Comparison of ENCODE assay signal across 8 cellular contexts in the genomic region with DNA sequence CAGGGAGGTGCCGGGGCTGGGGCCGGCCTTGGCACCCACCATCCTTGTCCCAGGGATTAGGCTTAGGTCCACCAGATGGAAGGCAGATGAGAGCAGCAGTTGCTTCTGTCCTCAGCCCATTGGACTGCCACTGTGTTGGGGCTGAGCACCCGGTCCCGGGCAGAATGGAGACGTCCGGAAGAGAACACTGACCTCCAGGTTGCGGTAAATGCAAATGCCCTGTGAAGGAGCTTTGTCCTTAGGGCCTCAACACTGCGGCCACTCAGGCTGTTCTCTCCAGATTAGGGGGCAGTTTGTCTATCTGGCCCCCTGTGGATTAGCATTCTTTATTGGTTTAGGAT. TPM values are rescaled to one million over a fixed set of nuclear protein-coding genes. Genes with fewer than 3 reads are reported as not detected.
DNase-seq lines count a peak whose midpoint lies in the region; ATAC-seq and TF ChIP-seq lines count a peak whose summit lies in the region.

A gene (minus strand): TSS at position 276 of the 341 bp plus-strand sequence. CDS start 234 bp downstream, at position 42.

- TF ChIP-seq POLR2A in breast epithelium (IDR thresholded peaks at IDR 0.05) (no peak), upper lobe of left lung (IDR thresholded peaks at IDR 0.05) (no peak)

- H3K4me1 Mint-ChIP-seq in activated T-cell treated with anti-CD3 and anti-CD28 coated beads, Interleukin-2, amount 50 U/mL, for 24 hours (ENCODE audit: low read depth) = peaks cover 50% of the 10 kb centered on the region

- ATAC-seq in lower lobe of right lung (peak; percentile 2 to 5), upper lobe of left lung (ENCODE audit: low FRiP score in 2 of 2) (peak in 1 of 2 donors; percentile 2), GM21723 (IDR thresholded peaks at IDR 0.05; ENCODE audit: unreplicated experiment) (no peak)

- H3K9me3 ChIP-seq in breast epithelium (no peaks in the 10 kb centered on the region), lower lobe of right lung (no peaks in the 10 kb centered on the region), upper lobe of left lung (no peaks in the 10 kb centered on the region)

- intact Hi-C loops in breast epithelium (cut with DNase I; ENCODE audit: low total_unique reads) (no loop called here), lower lobe of right lung (cut with DNase I) (no loop called here)

- TF ChIP-seq EP300 in upper lobe of left lung (IDR thresholded peaks at IDR 0.05) = no peak

- H3K4me3 ChIP-seq in breast epithelium (peak within 1 kb of the TSS; percentile 74 to 95 (median 91)), lower lobe of right lung (peak within 1 kb of the TSS; percentile 95), upper lobe of left lung (peak within 1 kb of the TSS; percentile 80 to 93 (median 87))

- no peak for DNase-seq in activated T-cell treated with anti-CD3 and anti-CD28 coated beads, Interleukin-2, amount 50 U/mL, for 24 hours
- no peak for DNase-seq in activated T-cell treated with anti-CD3 and anti-CD28 coated beads, Interleukin-2, amount 50 U/mL, for 1 hour
- DNase-seq in breast epithelium (ENCODE audit: low spot score in 2 of 2) (no peak), lower lobe of right lung (no peak), upper lobe of left lung (peak in 1 of 2 donors; percentile 74), cortex of kidney (lab: John Stamatoyannopoulos, UW) (no peak), NCI-H2029 treated with DMSO at 0.1 percent for 48 hours (lab: John Stamatoyannopoulos, UW) (no peak)

- WGBS in upper lobe of left lung, 2 donors = 96 to 98% methylated on average over 7 to 8 of the region's 8 CpGs

- no peaks in the 10 kb centered on the region for H3K27me3 Mint-ChIP-seq in activated T-cell treated with anti-CD3 and anti-CD28 coated beads, Interleukin-2, amount 50 U/mL, for 24 hours

- H3K4me1 ChIP-seq in breast epithelium = peaks cover 5 to 10% of the 10 kb centered on the region in 2 donors
- peaks cover 47% of the 10 kb centered on the region for H3K4me1 ChIP-seq in lower lobe of right lung
- H3K4me1 ChIP-seq in upper lobe of left lung = peaks cover 38 to 56% (median 42%) of the 10 kb centered on the region in 4 donors

- H3K4me3 Mint-ChIP-seq in activated T-cell treated with anti-CD3 and anti-CD28 coated beads, Interleukin-2, amount 50 U/mL, for 24 hours = peak within 1 kb of the TSS; percentile 99

- H3K27me3 ChIP-seq in breast epithelium = no peaks in the 10 kb centered on the region
- H3K27me3 ChIP-seq in lower lobe of right lung (ENCODE audit: low read depth) = no peaks in the 10 kb centered on the region
- no peaks in the 10 kb centered on the region for H3K27me3 ChIP-seq in upper lobe of left lung

- peak within 1 kb of the TSS; percentile 98 for H3K27ac Mint-ChIP-seq in activated T-cell treated with anti-CD3 and anti-CD28 coated beads, Interleukin-2, amount 50 U/mL, for 24 hours

- H3K27ac ChIP-seq in breast epithelium = peak within 1 kb of the TSS; percentile 93 to 96
- peak within 1 kb of the TSS; percentile 90 for H3K27ac ChIP-seq in lower lobe of right lung
- peak within 1 kb of the TSS; percentile 80 to 92 (median 84) for H3K27ac ChIP-seq in upper lobe of left lung

- peaks cover 98% of the 10 kb centered on the region for H3K36me3 Mint-ChIP-seq in activated T-cell treated with anti-CD3 and anti-CD28 coated beads, Interleukin-2, amount 50 U/mL, for 24 hours (ENCODE audit: low read depth)

- no peak for TF ChIP-seq CTCF in breast epithelium (IDR thresholded peaks at IDR 0.05)
- no peak for TF ChIP-seq CTCF in lower lobe of right lung (IDR thresholded peaks at IDR 0.05)
- TF ChIP-seq CTCF in upper lobe of left lung (IDR thresholded peaks at IDR 0.05) = no peak

- no peaks in the 10 kb centered on the region for H3K9me3 Mint-ChIP-seq in activated T-cell treated with anti-CD3 and anti-CD28 coated beads, Interleukin-2, amount 50 U/mL, for 24 hours

- H3K36me3 ChIP-seq in breast epithelium (peaks cover 3% of the 10 kb centered on the region), lower lobe of right lung (peaks cover 71% of the 10 kb centered on the region), upper lobe of left lung (peaks cover 10 to 81% (median 40%) of the 10 kb centered on the region in 4 donors)

RNA-seq across cellular contexts. Expression of the gene that starts here (rescaled TPM):
- total RNA-seq in breast epithelium (under 1 TPM in 1 of 3 donors, not detected in 2; 0.16 TPM), lower lobe of right lung (not detected), upper lobe of left lung (under 1 TPM in 1 of 6 donors, not detected in 5; 0.34 TPM)

Comparison
In these comparisons a context has a peak if more than half of its experiments do, and no peak if none do; other contexts are left out.
1. Peak in ATAC-seq, H3K4me3 ChIP-seq and H3K27ac ChIP-seq in lower lobe of right lung; RNA of the gene not detected or under 1 TPM.